Comparison of ENCODE assay signal across 1 cellular context in the genomic region with DNA sequence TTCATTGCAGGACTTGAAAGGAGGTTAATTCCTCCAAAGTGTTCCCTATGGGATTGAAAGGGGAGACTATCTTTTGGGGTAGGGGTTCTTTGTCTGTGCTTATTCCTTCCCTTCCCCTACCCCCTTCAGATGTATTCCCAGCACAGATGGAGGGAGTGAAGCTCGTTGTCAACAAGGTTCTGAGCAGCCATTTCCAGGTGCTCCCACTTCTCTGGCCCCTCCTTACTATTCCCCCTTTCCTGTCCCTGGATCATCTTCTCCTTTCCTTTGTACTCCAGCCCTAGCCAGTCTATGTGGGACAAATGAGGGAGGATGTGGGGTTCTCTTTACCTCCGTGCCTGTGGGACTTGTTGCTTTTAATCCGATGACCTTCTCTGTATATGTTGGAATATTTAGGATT.
TF ChIP-seq lines count a peak whose summit lies in the region.

No MANE protein-coding gene starts in this region.

TF ChIP-seq in GM23338, 12 proteins besides CTCF, POLR2A, EP300 and RAD21:
- TF ChIP-seq ZNF462 (CRISPR knock-in tag; IDR thresholded peaks at IDR 0.05): no peak
- TF ChIP-seq STAT1 (IDR thresholded peaks at IDR 0.05; ENCODE audit: unreplicated experiment): no peak
- no peak for TF ChIP-seq CREB1 (CRISPR knock-in tag; IDR thresholded peaks at IDR 0.05; ENCODE audit: low read depth)
- no peak for TF ChIP-seq ZNF331 (CRISPR knock-in tag; IDR thresholded peaks at IDR 0.05; ENCODE audit: low read depth)
- TF ChIP-seq POLR2AphosphoS5 (IDR thresholded peaks at IDR 0.05; ENCODE audit: low read depth): no peak
- no peak for TF ChIP-seq NANOG (IDR thresholded peaks at IDR 0.05; ENCODE audit: borderline replicate concordance)
- TF ChIP-seq REST (IDR thresholded peaks at IDR 0.05; ENCODE audit: unreplicated experiment): no peak
- TF ChIP-seq ZNF114 (CRISPR knock-in tag; IDR thresholded peaks at IDR 0.05): no peak
- TF ChIP-seq EZH2 (IDR thresholded peaks at IDR 0.05; ENCODE audit: low read depth, unreplicated experiment): no peak
- TF ChIP-seq EZH2phosphoT487 (IDR thresholded peaks at IDR 0.05; ENCODE audit: unreplicated experiment): no peak
- TF ChIP-seq, protein P1, sequence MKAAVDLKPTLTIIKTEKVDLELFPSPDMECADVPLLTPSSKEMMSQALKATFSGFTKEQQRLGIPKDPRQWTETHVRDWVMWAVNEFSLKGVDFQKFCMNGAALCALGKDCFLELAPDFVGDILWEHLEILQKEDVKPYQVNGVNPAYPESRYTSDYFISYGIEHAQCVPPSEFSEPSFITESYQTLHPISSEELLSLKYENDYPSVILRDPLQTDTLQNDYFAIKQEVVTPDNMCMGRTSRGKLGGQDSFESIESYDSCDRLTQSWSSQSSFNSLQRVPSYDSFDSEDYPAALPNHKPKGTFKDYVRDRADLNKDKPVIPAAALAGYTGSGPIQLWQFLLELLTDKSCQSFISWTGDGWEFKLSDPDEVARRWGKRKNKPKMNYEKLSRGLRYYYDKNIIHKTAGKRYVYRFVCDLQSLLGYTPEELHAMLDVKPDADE (IDR thresholded peaks at IDR 0.05): no peak
- TF ChIP-seq JUNB (IDR thresholded peaks at IDR 0.05; ENCODE audit: unreplicated experiment): no peak
